8 cellular contexts compared by ENCODE assay signal in the genomic region with DNA sequence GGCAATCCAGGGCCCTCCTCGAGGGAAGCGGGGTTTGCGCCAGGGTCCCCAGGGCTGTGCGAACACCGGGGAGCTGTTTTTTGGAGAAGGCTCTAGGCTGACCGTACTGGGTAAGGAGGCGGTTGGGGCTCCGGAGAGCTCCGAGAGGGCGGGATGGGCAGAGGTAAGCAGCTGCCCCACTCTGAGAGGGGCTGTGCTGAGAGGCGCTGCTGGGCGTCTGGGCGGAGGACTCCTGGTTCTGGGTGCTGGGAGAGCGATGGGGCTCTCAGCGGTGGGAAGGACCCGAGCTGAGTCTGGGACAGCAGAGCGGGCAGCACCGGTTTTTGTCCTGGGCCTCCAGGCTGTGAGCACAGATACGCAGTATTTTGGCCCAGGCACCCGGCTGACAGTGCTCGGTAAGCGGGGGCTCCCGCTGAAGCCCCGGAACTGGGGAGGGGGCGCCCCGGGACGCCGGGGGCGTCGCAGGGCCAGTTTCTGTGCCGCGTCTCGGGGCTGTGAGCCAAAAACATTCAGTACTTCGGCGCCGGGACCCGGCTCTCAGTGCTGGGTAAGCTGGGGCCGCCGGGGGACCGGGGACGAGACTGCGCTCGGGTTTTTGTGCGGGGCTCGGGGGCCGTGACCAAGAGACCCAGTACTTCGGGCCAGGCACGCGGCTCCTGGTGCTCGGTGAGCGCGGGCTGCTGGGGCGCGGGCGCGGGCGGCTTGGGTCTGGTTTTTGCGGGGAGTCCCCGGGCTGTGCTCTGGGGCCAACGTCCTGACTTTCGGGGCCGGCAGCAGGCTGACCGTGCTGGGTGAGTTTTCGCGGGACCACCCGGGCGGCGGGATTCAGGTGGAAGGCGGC. TPM values are rescaled to one million over a fixed set of nuclear protein-coding genes. Genes with fewer than 3 reads are reported as not detected.
DNase-seq lines count a peak whose midpoint lies in the region; ATAC-seq and TF ChIP-seq lines count a peak whose summit lies in the region.

No MANE protein-coding gene starts in this region.

- peaks cover 69% of the 10 kb centered on the region for H3K4me1 Mint-ChIP-seq in stimulated activated naive CD8-positive, alpha-beta T cell treated with anti-CD3 and anti-CD28 coated beads, Interleukin-15, Interleukin-2, amounts not matched to agents 100 ng/mL and 50 ng/mL, for 24 hours (ENCODE audit: low read depth)
- H3K4me1 Mint-ChIP-seq in natural killer cell, result peaks cover 76 to 92% of the 10 kb centered on the region in 2 donors

- H3K4me3 Mint-ChIP-seq in stimulated activated naive CD8-positive, alpha-beta T cell treated with anti-CD3 and anti-CD28 coated beads, Interleukin-15, Interleukin-2, amounts not matched to agents 100 ng/mL and 50 ng/mL, for 24 hours, result peak overlapping the region; percentile 98
- H3K4me3 Mint-ChIP-seq in natural killer cell, result peak overlapping the region; percentile 99

- peak overlapping the region; percentile 38 for H3K27ac ChIP-seq in colonic mucosa

- no peaks in the 10 kb centered on the region for H3K9me3 ChIP-seq in colonic mucosa

- no peak for TF ChIP-seq CTCF in colonic mucosa (IDR thresholded peaks at IDR 0.05)
- no peak for TF ChIP-seq CTCF in natural killer cell (IDR thresholded peaks at IDR 0.05)

- H3K27ac Mint-ChIP-seq in stimulated activated naive CD8-positive, alpha-beta T cell treated with anti-CD3 and anti-CD28 coated beads, Interleukin-15, Interleukin-2, amounts not matched to agents 100 ng/mL and 50 ng/mL, for 24 hours, result peak overlapping the region; percentile 100
- H3K27ac Mint-ChIP-seq in natural killer cell, result peak overlapping the region; percentile 92 to 100

- H3K9ac ChIP-seq in colonic mucosa (ENCODE audit: low read depth in 2 of 2, low read length in 2 of 2), result peak overlapping the region in 1 of 2 donors; percentile 62

- intact Hi-C loops in colonic mucosa (cut with DNase I), result no loop called here
- intact Hi-C loops in natural killer cell (cut with micrococcal nuclease), result loop anchor here (1.0 to 10.0 kb wide), 2 partner anchors 8 to 578 kb away; no protein-coding TSS in a partner anchor

- peaks cover 71% of the 10 kb centered on the region for H3K36me3 Mint-ChIP-seq in stimulated activated naive CD8-positive, alpha-beta T cell treated with anti-CD3 and anti-CD28 coated beads, Interleukin-15, Interleukin-2, amounts not matched to agents 100 ng/mL and 50 ng/mL, for 24 hours (ENCODE audit: low read depth)
- peaks cover 22% of the 10 kb centered on the region for H3K36me3 Mint-ChIP-seq in natural killer cell

- DNase-seq in stimulated activated naive CD8-positive, alpha-beta T cell treated with anti-CD3 and anti-CD28 coated beads, Interleukin-15, Interleukin-2, amounts not matched to agents 100 U/mL and 50 U/mL, for 24 hours, result no peak
- no peak for DNase-seq in colonic mucosa
- DNase-seq in natural killer cell, result no peak
- no peak for DNase-seq in NCI-H1105 (lab: John Stamatoyannopoulos, UW)
- no peak for DNase-seq in NCI-H446 (lab: John Stamatoyannopoulos, UW)

- H3K27me3 Mint-ChIP-seq in stimulated activated naive CD8-positive, alpha-beta T cell treated with anti-CD3 and anti-CD28 coated beads, Interleukin-15, Interleukin-2, amounts not matched to agents 100 ng/mL and 50 ng/mL, for 24 hours, result no peaks in the 10 kb centered on the region
- no peaks in the 10 kb centered on the region for H3K27me3 Mint-ChIP-seq in natural killer cell (ENCODE audit: low read depth in 2 of 2)

- ATAC-seq in stimulated activated naive CD8-positive, alpha-beta T cell treated with anti-CD3 and anti-CD28 coated beads, Interleukin-15, Interleukin-2, amounts not matched to agents 100 U/mL and 50 U/mL, for 24 hours, result no peak
- ATAC-seq in HG03521 (IDR thresholded peaks at IDR 0.05; ENCODE audit: unreplicated experiment) (peak; percentile 48), natural killer cell (peak; percentile 19 to 38 (median 36)), HG03469 (IDR thresholded peaks at IDR 0.05; ENCODE audit: unreplicated experiment) (no peak)

- no peaks in the 10 kb centered on the region for H3K9me3 Mint-ChIP-seq in stimulated activated naive CD8-positive, alpha-beta T cell treated with anti-CD3 and anti-CD28 coated beads, Interleukin-15, Interleukin-2, amounts not matched to agents 100 ng/mL and 50 ng/mL, for 24 hours
- H3K9me3 Mint-ChIP-seq in natural killer cell, result no peaks in the 10 kb centered on the region

- H3K27me3 ChIP-seq in colonic mucosa, result peaks cover 27% of the 10 kb centered on the region

- no peaks in the 10 kb centered on the region for H3K4me1 ChIP-seq in colonic mucosa

- H3K36me3 ChIP-seq in colonic mucosa, result no peaks in the 10 kb centered on the region

- H3K4me3 ChIP-seq in colonic mucosa, result peak overlapping the region; percentile 34

RNA-seq across cellular contexts. Expression of a gene that starts 26.0 kb away (rescaled TPM):
- total RNA-seq in colonic mucosa, result 100 to 1,000 TPM in 1 of 2 donors, not detected in 1; 105 TPM
- not detected for total RNA-seq in natural killer cell

RNA-seq across cellular contexts. Expression of a gene that starts 47.4 kb away (rescaled TPM):
- total RNA-seq in colonic mucosa (10 to 100 TPM in 1 of 2 donors, not detected in 1; 41.2 TPM), natural killer cell (not detected)

RNA-seq across cellular contexts. Expression of a gene that starts 58.2 kb away (rescaled TPM):
- total RNA-seq in colonic mucosa (1 to 10 TPM; 1.5 to 2.3 TPM), natural killer cell (1 to 10 TPM; 2.3 to 6.8 (median 6.5) TPM)

Comparison
In these comparisons a context has a peak if more than half of its experiments do, and no peak if none do; other contexts are left out.
1. ATAC-seq: peak in HG03521 (single experiment) and natural killer cell (3 of 3); none in stimulated activated naive CD8-positive, alpha-beta T cell treated with anti-CD3 and anti-CD28 coated beads, Interleukin-15, Interleukin-2, amounts not matched to agents 100 U/mL and 50 U/mL, for 24 hours (single experiment) and HG03469 (single experiment).